16 cellular contexts compared by ENCODE assay signal in genomic region chr10:71818674-71819260, GRCh38. TPM values are rescaled to one million over a fixed set of nuclear protein-coding genes. Genes with fewer than 3 reads are reported as not detected.
DNase-seq lines count a peak whose midpoint lies in the region; ATAC-seq, FAIRE-seq and TF ChIP-seq lines count a peak whose summit lies in the region.
"Had no signal": no experiment of that assay in that cellular context is flagged by ENCODE, and none has a peak within 500 bp of the region (broad histone marks: within the 10 kb centered on the region; RNA-seq: fewer than 3 reads in every experiment).

No MANE protein-coding gene starts in this region.

- intact Hi-C loops in Panc1 (cut with micrococcal nuclease; ENCODE audit: unreplicated experiment): loop anchor here (5.0 to 10.0 kb wide), 3 partner anchors 114 to 504 kb away; partner anchors contain the start of gene SLC29A3
- intact Hi-C loops in esophagus muscularis mucosa (cut with DNase I): loop anchor here (10.0 kb wide), 2 partner anchors 254 to 504 kb away; partner anchors contain the start of gene SLC29A3
- intact Hi-C loops in spleen (cut with DNase I; ENCODE audit: low total_unique reads): loop anchor here (10.0 kb wide), 2 partner anchors 434 to 504 kb away; partner anchors contain the start of gene SLC29A3
- intact Hi-C loops in CD4-positive, alpha-beta memory T cell (cut with micrococcal nuclease): no loop called here

- H3K9me3 ChIP-seq in Panc1 (ENCODE audit: control insufficient read depth, insufficient read depth, low read depth, low read length) (no peaks in the 10 kb centered on the region), adipocyte (ENCODE audit: control insufficient read depth, low read length) (no peaks in the 10 kb centered on the region), esophagus muscularis mucosa (no peaks in the 10 kb centered on the region), spleen (no peaks in the 10 kb centered on the region)
- H3K9me3 ChIP-seq in CD4-positive, alpha-beta memory T cell (ENCODE audit: control insufficient read depth in 1 of 2, low read length in 2 of 2): no peaks in the 10 kb centered on the region
- H3K9me3 ChIP-seq: Peyer's patch had no signal

- ATAC-seq in Panc1: no peak

- TF ChIP-seq CTCF in Panc1 (IDR thresholded peaks at IDR 0.05): no peak
- no peak for TF ChIP-seq CTCF in esophagus muscularis mucosa (IDR thresholded peaks at IDR 0.05)
- TF ChIP-seq CTCF in spleen (IDR thresholded peaks at IDR 0.05 in 8 of 11, conservative IDR thresholded peaks at IDR 0.05 in 3 of 11): no peak

- H3K4me1 ChIP-seq in Panc1 (ENCODE audit: control insufficient read depth, insufficient read depth, low read length): peaks cover 33% of the 10 kb centered on the region
- peaks cover 32% of the 10 kb centered on the region for H3K4me1 ChIP-seq in adipocyte (ENCODE audit: control insufficient read depth, insufficient read depth, low read length)
- H3K4me1 ChIP-seq in esophagus muscularis mucosa: peaks cover 19 to 37% (median 28%) of the 10 kb centered on the region in 4 donors
- H3K4me1 ChIP-seq in spleen: peaks cover 3 to 99% (median 65%) of the 10 kb centered on the region in 6 donors
- H3K4me1 ChIP-seq in CD4-positive, alpha-beta memory T cell (ENCODE audit: insufficient read depth, low read length): no peaks in the 10 kb centered on the region
- H3K4me1 ChIP-seq: Peyer's patch had no signal

- H3K4me1 Mint-ChIP-seq in CD4-positive, alpha-beta memory T cell: peaks cover 0 to 4% (median 0%) of the 10 kb centered on the region in 4 donors

- peak overlapping the region in 1 of 7 donors; percentile 43 for H3K27ac Mint-ChIP-seq in CD4-positive, alpha-beta memory T cell

- H3K36me3 ChIP-seq in Panc1 (ENCODE audit: control insufficient read depth, insufficient read depth, low read length): peaks cover 68% of the 10 kb centered on the region
- H3K36me3 ChIP-seq in adipocyte (ENCODE audit: control insufficient read depth, insufficient read depth, low read length, severe bottlenecking): peaks cover 99% of the 10 kb centered on the region
- H3K36me3 ChIP-seq in esophagus muscularis mucosa: peaks cover 70 to 96% (median 91%) of the 10 kb centered on the region in 4 donors
- peaks cover 15 to 100% (median 86%) of the 10 kb centered on the region in 6 donors for H3K36me3 ChIP-seq in spleen
- peaks cover 50% of the 10 kb centered on the region for H3K36me3 ChIP-seq in CD4-positive, alpha-beta memory T cell (ENCODE audit: insufficient read depth, low read length)
- peaks cover 58% of the 10 kb centered on the region for H3K36me3 ChIP-seq in H7 (replicated peaks; ENCODE audit: control insufficient read depth, insufficient read depth, low read length)

- H3K4me3 ChIP-seq in Panc1 (ENCODE audit: low read depth in 2 of 2, low read length in 2 of 2): no peak overlapping the region
- H3K4me3 ChIP-seq in adipocyte (ENCODE audit: low read length): no peak overlapping the region
- no peak overlapping the region for H3K4me3 ChIP-seq in esophagus muscularis mucosa
- H3K4me3 ChIP-seq in spleen: peak overlapping the region in 1 of 8 donors; percentile 40
- H3K4me3 ChIP-seq in CD4-positive, alpha-beta memory T cell (ENCODE audit: low read length in 2 of 2): no peak overlapping the region
- H3K4me3 ChIP-seq in H7 (ENCODE audit: insufficient read depth, low read depth, low read length): no peak overlapping the region
- H3K4me3 ChIP-seq: Peyer's patch had no signal

- in situ Hi-C loops in Panc1 (cut with HindIII; ENCODE audit: low pct_unique_long_range_greater_than_20kb, low sequenced_read_pairs): no loop called here

- CTCF ChIA-PET in Panc1 (lab: Charles Lee): interaction anchor here (0.6 kb wide), 1 partner anchor 37 kb away, joined by 3 read pairs; no protein-coding TSS in a partner anchor
- CTCF ChIA-PET in CD4-positive, alpha-beta memory T cell (lab: Charles Lee; ENCODE audit: partially characterized antibody): interaction anchor here (0.8 to 1.7 kb wide), 3 partner anchors 122 to 501 kb away, joined by 3 to 5 read pairs (median 3); no protein-coding TSS in a partner anchor

- no peak for DNase-seq in Panc1 (ENCODE audit: low read depth, low spot score)
- DNase-seq in adipocyte (ENCODE audit: low read depth): no peak
- no peak for DNase-seq in esophagus muscularis mucosa (ENCODE audit: extremely low spot score)
- peak; percentile 47 for DNase-seq in spleen
- no peak for DNase-seq in urothelium cell line (ENCODE audit: low spot score)
- DNase-seq in CD4-positive, alpha-beta memory T cell: no peak
- DNase-seq in H7: no peak
- DNase-seq in NCI-H1930 (lab: John Stamatoyannopoulos, UW): no peak
- DNase-seq: MM.1S, NCI-H1105 treated with DMSO at 0.1 percent for 48 hours, NCI-H187, NCI-H2171, NCI-H510A, NCI-H82, Peyer's patch had no signal

- FAIRE-seq in urothelium cell line (lab: Jason Lieb, UNC): no peak
- FAIRE-seq: H54 had no signal

- TF ChIP-seq POLR2A in esophagus muscularis mucosa (IDR thresholded peaks at IDR 0.05; ENCODE audit: low read depth) (no peak), spleen (IDR thresholded peaks at IDR 0.05) (no peak)

- H3K4me3 Mint-ChIP-seq in CD4-positive, alpha-beta memory T cell: no peak overlapping the region

- peaks cover 0 to 2% (median 0%) of the 10 kb centered on the region in 8 donors for H3K9me3 Mint-ChIP-seq in CD4-positive, alpha-beta memory T cell

- peaks cover 57 to 82% of the 10 kb centered on the region in 2 donors for H3K36me3 Mint-ChIP-seq in CD4-positive, alpha-beta memory T cell

- no peaks in the 10 kb centered on the region for H3K27me3 Mint-ChIP-seq in CD4-positive, alpha-beta memory T cell

- 93% methylated on average over 7 of the region's 14 CpGs for WGBS in esophagus muscularis mucosa
- WGBS in spleen, 5 donors: 86 to 91% (median 89%) methylated on average over 13 to 14 of the region's 14 CpGs

- TF ChIP-seq EP300 in esophagus muscularis mucosa (IDR thresholded peaks at IDR 0.05): no peak

- no TSS peak for BruUV-seq in Panc1 (replicated peaks; lab: Mats Ljungman, UMichigan)

- no peaks in the 10 kb centered on the region for H3K27me3 ChIP-seq in Panc1 (ENCODE audit: control insufficient read depth, insufficient read depth, low read length)
- H3K27me3 ChIP-seq in adipocyte (replicated peaks; ENCODE audit: control insufficient read depth, insufficient read depth, low read length): no peaks in the 10 kb centered on the region
- H3K27me3 ChIP-seq in esophagus muscularis mucosa: no peaks in the 10 kb centered on the region
- H3K27me3 ChIP-seq in spleen (replicated peaks in 1 of 7): no peaks in the 10 kb centered on the region
- H3K27me3 ChIP-seq in CD4-positive, alpha-beta memory T cell (ENCODE audit: insufficient read depth, low read length): no peaks in the 10 kb centered on the region
- H3K27me3 ChIP-seq in H7 (ENCODE audit: control insufficient read depth, insufficient read depth, low read length): no peaks in the 10 kb centered on the region
- H3K27me3 ChIP-seq: Peyer's patch had no signal

- POLR2A ChIA-PET in Panc1 (lab: Charles Lee): no interaction called here
- POLR2A ChIA-PET in CD4-positive, alpha-beta memory T cell (lab: Charles Lee; ENCODE audit: partially characterized antibody): no interaction called here

- H3K9ac ChIP-seq in adipocyte (ENCODE audit: low read length): peak overlapping the region; percentile 25

- peak overlapping the region; percentile 25; the same call in 1 of the 2 replicates for H3K27ac ChIP-seq in Panc1 (ENCODE audit: low read length)
- H3K27ac ChIP-seq in esophagus muscularis mucosa (replicated peaks in 1 of 4): peak overlapping the region; percentile 36 to 56 (median 46)
- peak overlapping the region; percentile 70 to 92 (median 86) for H3K27ac ChIP-seq in spleen
- no peak overlapping the region for H3K27ac ChIP-seq in CD4-positive, alpha-beta memory T cell (ENCODE audit: low read depth, low read length)
- H3K27ac ChIP-seq: Peyer's patch had no signal

RNA-seq across cellular contexts. Expression of gene PSAP, which starts 32.3 kb away (rescaled TPM):
- total RNA-seq in Panc1 (2021; ENCODE audit: unreplicated experiment): 3,649 TPM
- polyA plus RNA-seq in Panc1 (2012; ENCODE audit: insufficient read length): 4,189 TPM
- total RNA-seq in esophagus muscularis mucosa: 100 to 1,000 TPM; 537 to 740 (median 698) TPM
- 1,000 to 10,000 TPM; 1,269 to 1,826 (median 1,507) TPM for total RNA-seq in spleen
- polyA plus RNA-seq in spleen: 100 to 1,000 TPM; 363 to 690 (median 437) TPM
- total RNA-seq in CD4-positive, alpha-beta memory T cell: 100 to 1,000 TPM; 248 to 257 TPM
- 100 to 1,000 TPM; 392 to 611 TPM for polyA plus RNA-seq in CD4-positive, alpha-beta memory T cell
- 389 and 452 TPM in 2 replicates for total RNA-seq in H7 (2014; rRNA removed; shearing (Covaris generic))

RNA-seq across cellular contexts. Expression of gene VSIR, which starts 45.4 kb away (rescaled TPM):
- 34.9 TPM for total RNA-seq in Panc1 (2021; ENCODE audit: unreplicated experiment)
- polyA plus RNA-seq in Panc1 (2012; ENCODE audit: insufficient read length): 45.4 TPM
- 100 to 1,000 TPM in 2 of 4 donors, 10 to 100 TPM in 2; 37.8 to 118 (median 90.3) TPM for total RNA-seq in esophagus muscularis mucosa
- total RNA-seq in spleen: 100 to 1,000 TPM; 202 to 512 (median 313) TPM
- 10 to 100 TPM; 34.5 to 84.3 (median 50.4) TPM for polyA plus RNA-seq in spleen
- total RNA-seq in CD4-positive, alpha-beta memory T cell: 10 to 100 TPM; 97.8 to 98.4 TPM
- polyA plus RNA-seq in CD4-positive, alpha-beta memory T cell: 100 to 1,000 TPM; 350 to 372 TPM
- total RNA-seq in H7 (2014; rRNA removed; shearing (Covaris generic)): 0.04 and 0.31 TPM in 2 replicates

Comparison
In these comparisons a context has a peak if more than half of its experiments do, and no peak if none do; other contexts are left out.
1. RNA of gene VSIR, which starts 45.4 kb away (total RNA-seq): 202 to 512 TPM in spleen, 37.8 to 118 TPM in esophagus muscularis mucosa, 97.8 to 98.4 TPM in CD4-positive, alpha-beta memory T cell and 34.9 TPM in Panc1 (single experiment); 0.04 to 0.31 TPM in H7; every median in the first group is over 10 times any median in the second.